Comparison of ENCODE assay signal across 27 cellular contexts in genomic region chr5:40626834-40627233, GRCh38. TPM values are rescaled to one million over a fixed set of nuclear protein-coding genes. Genes with fewer than 3 reads are reported as not detected.
"Had no signal": no experiment of that assay in that cellular context is flagged by ENCODE, and none has a peak within 500 bp of the region (broad histone marks: within the 10 kb centered on the region; RNA-seq: fewer than 3 reads in every experiment).

No MANE protein-coding gene starts in this region.

- H3K27me3 Mint-ChIP-seq: memory B cell; naive thymus-derived CD8-positive, alpha-beta T cell; stimulated activated naive B cell treated with anti-CD40 and anti-IgM and Interleukin-4, amounts not matched to agents 10 μg/mL and 1 μg/mL and 100 μg/mL, for 72 hours had no signal

- H3K9me3 Mint-ChIP-seq: memory B cell; nephron; stimulated activated naive B cell treated with anti-CD40 and anti-IgM and Interleukin-4, amounts not matched to agents 10 μg/mL and 1 μg/mL and 100 μg/mL, for 72 hours had no signal

- H3K36me3 Mint-ChIP-seq: memory B cell; naive thymus-derived CD8-positive, alpha-beta T cell; stimulated activated naive B cell treated with anti-CD40 and anti-IgM and Interleukin-4, amounts not matched to agents 10 μg/mL and 1 μg/mL and 100 μg/mL, for 72 hours had no signal

- H3K4me3 Mint-ChIP-seq: memory B cell; naive thymus-derived CD8-positive, alpha-beta T cell; nephron; neural crest cell; stimulated activated naive B cell treated with anti-CD40 and anti-IgM and Interleukin-4, amounts not matched to agents 10 μg/mL and 1 μg/mL and 100 μg/mL, for 72 hours had no signal

- H3K27ac Mint-ChIP-seq: memory B cell; nephron; stimulated activated naive B cell treated with anti-CD40 and anti-IgM and Interleukin-4, amounts not matched to agents 10 μg/mL and 1 μg/mL and 100 μg/mL, for 72 hours had no signal

- DNase-seq: hippocampal formation; kidney glomerular epithelial cell; left colon; left ventricle myocardium inferior; midbrain; naive thymus-derived CD8-positive, alpha-beta T cell; nucleus accumbens; pancreas; posterior cingulate gyrus; retina; right cardiac atrium; stimulated activated CD4-positive, alpha-beta T cell treated with anti-CD3 and anti-CD28 coated beads, Interleukin-12 subunit alpha, Interleukin-12 subunit beta, amount 100 ng/mL, for 4 hours; stimulated activated CD4-positive, alpha-beta T cell treated with anti-CD3 and anti-CD28 coated beads, Interleukin-15, amount 100 ng/mL, for 24 hours; stimulated activated CD4-positive, alpha-beta T cell treated with anti-CD3 and anti-CD28 coated beads, Interleukin-2, amount 100 ng/mL, for 24 hours; stimulated activated CD4-positive, alpha-beta T cell treated with anti-CD3 and anti-CD28 coated beads, Interleukin-4, amount 100 ng/mL, for 1 hour; stimulated activated naive B cell treated with anti-CD40 and anti-IgM and Interleukin-4, amounts not matched to agents 10 μg/mL and 1 μg/mL and 100 μg/mL, for 72 hours; stimulated activated naive CD8-positive, alpha-beta T cell treated with anti-CD3 and anti-CD28 coated beads, Interleukin-15, Interleukin-2, amounts not matched to agents 100 U/mL and 50 U/mL, for 24 hours; stomach; testis; thyroid gland; transverse colon; upper lobe of left lung had no signal

- H3K4me1 Mint-ChIP-seq: nephron, neural crest cell had no signal

- ATAC-seq: left colon; naive thymus-derived CD8-positive, alpha-beta T cell; pancreas; right cardiac atrium; sciatic nerve; stimulated activated naive B cell treated with anti-CD40 and anti-IgM and Interleukin-4, amounts not matched to agents 10 μg/mL and 1 μg/mL and 100 μg/mL, for 72 hours; stimulated activated naive CD8-positive, alpha-beta T cell treated with anti-CD3 and anti-CD28 coated beads, Interleukin-15, Interleukin-2, amounts not matched to agents 100 U/mL and 50 U/mL, for 24 hours had no signal

- FAIRE-seq: keratinocyte, pancreas had no signal

RNA-seq across cellular contexts. Expression of gene PTGER4, which starts 52.9 kb away (rescaled TPM):
- total RNA-seq: neural crest cell had no signal
